18 cellular contexts compared by ENCODE assay signal in genomic region chr11:70140859-70141489, GRCh38.
DNase-seq lines count a peak whose midpoint lies in the region; ATAC-seq and TF ChIP-seq lines count a peak whose summit lies in the region.
"Had no signal": no experiment of that assay in that cellular context is flagged by ENCODE, and none has a peak within 500 bp of the region (broad histone marks: within the 10 kb centered on the region; RNA-seq: fewer than 3 reads in every experiment).

No MANE protein-coding gene starts in this region.

- H3K27ac Mint-ChIP-seq in endodermal cell = peak overlapping the region; percentile 84
- no peak overlapping the region for H3K27ac Mint-ChIP-seq in neural crest cell (ENCODE audit: unreplicated experiment)
- H3K27ac Mint-ChIP-seq: activated CD4-positive, alpha-beta T cell treated with anti-CD3 and anti-CD28 coated beads, Interleukin-2, amount 10 ng/mL, durations not matched to agents 24 days and 14 days; CD4-positive, alpha-beta memory T cell had no signal

- DNase-seq in left ventricle myocardium inferior (no peak), left cardiac atrium (no peak), endodermal cell (peak; percentile 72), neural crest cell (ENCODE audit: low read depth, low spot score) (no peak), vagina (ENCODE audit: extremely low spot score in 2 of 2) (no peak), D341Med (ENCODE audit: low spot score) (no peak)
- DNase-seq: ACHN; activated CD4-positive, alpha-beta T cell treated with anti-CD3 and anti-CD28 coated beads, Interleukin-2, amount 10 ng/mL, durations not matched to agents 24 days and 14 days; activated naive CD4-positive, alpha-beta T cell treated with Interleukin-2 at 50 U/mL for 16 hours; aorta; CD4-positive, alpha-beta memory T cell; DND-41; left ventricle myocardium superior; NK-92 treated with Interleukin-12 subunit alpha and Interleukin-12 subunit beta, amount 100 ng/mL, for 24 hours; psoas muscle; stimulated activated naive CD4-positive, alpha-beta T cell treated with Interleukin-2 at 50 U/mL for 16 hours had no signal

- H3K4me1 Mint-ChIP-seq in endodermal cell (peaks cover 54% of the 10 kb centered on the region), neural crest cell (peaks cover 17% of the 10 kb centered on the region)
- H3K4me1 Mint-ChIP-seq: CD4-positive, alpha-beta memory T cell had no signal

- no peaks in the 10 kb centered on the region for H3K9me3 Mint-ChIP-seq in endodermal cell
- no peaks in the 10 kb centered on the region for H3K9me3 Mint-ChIP-seq in neural crest cell
- H3K9me3 Mint-ChIP-seq: activated CD4-positive, alpha-beta T cell treated with anti-CD3 and anti-CD28 coated beads, Interleukin-2, amount 10 ng/mL, durations not matched to agents 24 days and 14 days; CD4-positive, alpha-beta memory T cell had no signal

- H3K36me3 Mint-ChIP-seq in endodermal cell (ENCODE audit: low read depth) (no peaks in the 10 kb centered on the region), neural crest cell (ENCODE audit: low read depth) (no peaks in the 10 kb centered on the region)
- H3K36me3 Mint-ChIP-seq: CD4-positive, alpha-beta memory T cell had no signal

- TF ChIP-seq CTCF in left ventricle myocardium inferior (IDR thresholded peaks at IDR 0.05; ENCODE audit: borderline replicate concordance) (no peak), endodermal cell (conservative IDR thresholded peaks at IDR 0.05) (no peak), neural crest cell (conservative IDR thresholded peaks at IDR 0.05) (no peak), vagina (IDR thresholded peaks at IDR 0.05) (no peak)

- H3K4me1 ChIP-seq in left ventricle myocardium inferior (peaks cover 15% of the 10 kb centered on the region), endodermal cell (ENCODE audit: control insufficient read depth, insufficient read depth, low read length) (peaks cover 27% of the 10 kb centered on the region), vagina (peaks cover 14% of the 10 kb centered on the region)
- H3K4me1 ChIP-seq: psoas muscle had no signal

- no peaks in the 10 kb centered on the region for H3K9me3 ChIP-seq in left ventricle myocardium inferior (replicated peaks)
- H3K9me3 ChIP-seq in endodermal cell (ENCODE audit: control insufficient read depth, low read length) = no peaks in the 10 kb centered on the region
- no peaks in the 10 kb centered on the region for H3K9me3 ChIP-seq in vagina
- H3K9me3 ChIP-seq: psoas muscle had no signal

- H3K9ac ChIP-seq in endodermal cell (ENCODE audit: extremely low read depth, low read length, poor library complexity, severe bottlenecking) = peak overlapping the region; percentile 75

- WGBS in endodermal cell (ENCODE audit: insufficient coverage in 1 of 2, insufficient read length in 1 of 2), 2 experiments = 33 to 35% methylated on average over 15 to 22 of the region's 22 CpGs

- H3K27me3 Mint-ChIP-seq in endodermal cell (ENCODE audit: insufficient read depth) = peaks cover 10% of the 10 kb centered on the region
- peaks cover 84% of the 10 kb centered on the region for H3K27me3 Mint-ChIP-seq in neural crest cell (ENCODE audit: low read depth)

- peaks cover 53% of the 10 kb centered on the region for H3K27me3 ChIP-seq in left ventricle myocardium inferior (ENCODE audit: low read depth)
- peaks cover 7% of the 10 kb centered on the region for H3K27me3 ChIP-seq in endodermal cell (ENCODE audit: control insufficient read depth, insufficient read depth, low read length, poor library complexity, severe bottlenecking)
- H3K27me3 ChIP-seq in vagina = no peaks in the 10 kb centered on the region

- TF ChIP-seq POLR2A in vagina (IDR thresholded peaks at IDR 0.05) = no peak

- intact Hi-C loops in left ventricle myocardium inferior (cut with micrococcal nuclease) = no loop called here
- intact Hi-C loops in left cardiac atrium (cut with DNase I) = no loop called here
- intact Hi-C loops in vagina (cut with DNase I) = no loop called here

- no peak overlapping the region for H3K27ac ChIP-seq in left ventricle myocardium inferior (replicated peaks)
- peak overlapping the region; percentile 86 for H3K27ac ChIP-seq in endodermal cell (ENCODE audit: low read depth, low read length)
- peak overlapping the region; percentile 39 for H3K27ac ChIP-seq in vagina
- H3K27ac ChIP-seq: psoas muscle had no signal

- peak overlapping the region; percentile 35 for H3K4me3 Mint-ChIP-seq in endodermal cell
- H3K4me3 Mint-ChIP-seq in neural crest cell = peak overlapping the region; percentile 31
- H3K4me3 Mint-ChIP-seq: activated CD4-positive, alpha-beta T cell treated with anti-CD3 and anti-CD28 coated beads, Interleukin-2, amount 10 ng/mL, durations not matched to agents 24 days and 14 days had no signal

- ATAC-seq in left cardiac atrium (no peak), HG03159 (IDR thresholded peaks at IDR 0.05; ENCODE audit: unreplicated experiment) (no peak), HG03432 (IDR thresholded peaks at IDR 0.05; ENCODE audit: unreplicated experiment) (no peak)
- ATAC-seq: left ventricle myocardium superior, psoas muscle had no signal

- H3K36me3 ChIP-seq in left ventricle myocardium inferior (no peaks in the 10 kb centered on the region), endodermal cell (ENCODE audit: control insufficient read depth, insufficient read depth, low read length) (no peaks in the 10 kb centered on the region), vagina (no peaks in the 10 kb centered on the region)

- H3K4me3 ChIP-seq in left ventricle myocardium inferior = peak overlapping the region; percentile 22
- peak overlapping the region; percentile 68 for H3K4me3 ChIP-seq in endodermal cell (ENCODE audit: low read length)
- H3K4me3 ChIP-seq in vagina = peak overlapping the region; percentile 9 to 12
- H3K4me3 ChIP-seq: psoas muscle had no signal

Comparison
In these comparisons a context has a peak if more than half of its experiments do, and no peak if none do; other contexts are left out.
1. H3K4me3 ChIP-seq: peak in every context shown above with its lines; median percentile 68 in endodermal cell; 22 in left ventricle myocardium inferior; 10 in vagina.